Comparison of ENCODE assay signal across 8 cellular contexts in genomic region chr19:510606-511100, GRCh38. TPM values are rescaled to one million over a fixed set of nuclear protein-coding genes. Genes with fewer than 3 reads are reported as not detected.
DNase-seq lines count a peak whose midpoint lies in the region; ATAC-seq and TF ChIP-seq lines count a peak whose summit lies in the region.

No MANE protein-coding gene starts in this region.

- H3K36me3 Mint-ChIP-seq in Calu3 (ENCODE audit: insufficient read depth, unreplicated experiment) (peaks cover 30% of the 10 kb centered on the region), chondrocyte (ENCODE audit: low read depth) (peaks cover 3% of the 10 kb centered on the region)

- ATAC-seq in HG02759 (IDR thresholded peaks at IDR 0.05; ENCODE audit: unreplicated experiment) (peak; percentile 24), HG02870 (IDR thresholded peaks at IDR 0.05; ENCODE audit: unreplicated experiment) (no peak)

- DNase-seq in Calu3 (peak; percentile 83), NCI-H345 treated with DMSO at 0.1 percent for 48 hours (lab: John Stamatoyannopoulos, UW; ENCODE audit: unreplicated experiment) (peak; percentile 76), chondrocyte (ENCODE audit: low spot score) (peak; percentile 93), kidney tubule cell (ENCODE audit: low spot score) (peak; percentile 84)
- DNase-seq in activated CD4-positive, alpha-beta T cell treated with anti-CD3 and anti-CD28 coated beads for 24 hours (ENCODE audit: low read depth in 2 of 2): peak; percentile 87 to 94
- DNase-seq in stimulated activated CD4-positive, alpha-beta T cell treated with anti-CD3 and anti-CD28 coated beads, Interleukin-1b, Interleukin-23, amount 100 ng/mL, for 24 hours (ENCODE audit: low read depth in 4 of 4, low spot score in 1 of 4): peak; percentile 84 to 91 (median 86)

- no peaks in the 10 kb centered on the region for H3K27me3 Mint-ChIP-seq in Calu3 (ENCODE audit: unreplicated experiment)
- no peaks in the 10 kb centered on the region for H3K27me3 Mint-ChIP-seq in chondrocyte (ENCODE audit: low read depth)

- no peak overlapping the region for H3K4me3 Mint-ChIP-seq in Calu3 (ENCODE audit: low read depth, unreplicated experiment)
- H3K4me3 Mint-ChIP-seq in chondrocyte (ENCODE audit: unreplicated experiment): peak overlapping the region; percentile 55

- no peak overlapping the region for H3K27ac Mint-ChIP-seq in Calu3 (ENCODE audit: unreplicated experiment)
- peak overlapping the region; percentile 93 for H3K27ac Mint-ChIP-seq in chondrocyte (ENCODE audit: unreplicated experiment)

- H3K9me3 Mint-ChIP-seq in Calu3 (ENCODE audit: low read depth, unreplicated experiment) (no peaks in the 10 kb centered on the region), chondrocyte (ENCODE audit: low read depth) (no peaks in the 10 kb centered on the region)

- TF ChIP-seq CTCF in Calu3 (IDR thresholded peaks at IDR 0.05; ENCODE audit: unreplicated experiment): peak; percentile 77
- TF ChIP-seq CTCF in chondrocyte (IDR thresholded peaks at IDR 0.05): peak; percentile 99

- BruUV-seq in Calu3 (replicated peaks; lab: Mats Ljungman, UMichigan): no TSS peak

- H3K4me1 Mint-ChIP-seq in Calu3 (ENCODE audit: low read depth, unreplicated experiment): no peaks in the 10 kb centered on the region
- H3K4me1 Mint-ChIP-seq in chondrocyte (ENCODE audit: low read depth): peaks cover 32% of the 10 kb centered on the region

- intact Hi-C loops in Calu3 (cut with micrococcal nuclease; ENCODE audit: unreplicated experiment): no loop called here

- CTCF ChIA-PET in Calu3 (lab: Charles Lee): interaction anchor here (0.5 to 1.6 kb wide), 6 partner anchors 11 to 170 kb away, joined by 3 to 5 read pairs (median 3); partner anchors contain the start of gene CDC34

RNA-seq across cellular contexts. Expression of gene TPGS1, which starts 3.4 kb away (rescaled TPM):
- total RNA-seq in Calu3 (2022) (8.6 and 9.0 TPM in 2 replicates), chondrocyte (18.3 to 22.6 TPM (median 21.3 TPM) in 3 replicates)

RNA-seq across cellular contexts. Expression of gene MADCAM1, which starts 14.4 kb away (rescaled TPM):
- 0.34 and 0.47 TPM in 2 replicates for total RNA-seq in Calu3 (2022)
- 0.59 to 0.92 TPM (median 0.62 TPM) in 3 replicates for total RNA-seq in chondrocyte

RNA-seq across cellular contexts. Expression of gene CDC34, which starts 20.9 kb away (rescaled TPM):
- total RNA-seq in Calu3 (2022) (46.1 and 50.6 TPM in 2 replicates), chondrocyte (41.4 to 71.1 TPM (median 66.9 TPM) in 3 replicates)

RNA-seq across cellular contexts. Expression of gene GZMM, which starts 33.2 kb away (rescaled TPM):
- 0.42 TPM in 1 of 2 replicates, not detected in the other for total RNA-seq in Calu3 (2022)
- total RNA-seq in chondrocyte: not detected in 3 replicates

RNA-seq across cellular contexts. Expression of gene SHC2, which starts 49.8 kb away (rescaled TPM):
- total RNA-seq in Calu3 (2022) (8.3 and 8.4 TPM in 2 replicates), chondrocyte (26.9 to 50.9 TPM (median 47.8 TPM) in 3 replicates)
